Comparison of ENCODE assay signal across 19 cellular contexts in the genomic region with DNA sequence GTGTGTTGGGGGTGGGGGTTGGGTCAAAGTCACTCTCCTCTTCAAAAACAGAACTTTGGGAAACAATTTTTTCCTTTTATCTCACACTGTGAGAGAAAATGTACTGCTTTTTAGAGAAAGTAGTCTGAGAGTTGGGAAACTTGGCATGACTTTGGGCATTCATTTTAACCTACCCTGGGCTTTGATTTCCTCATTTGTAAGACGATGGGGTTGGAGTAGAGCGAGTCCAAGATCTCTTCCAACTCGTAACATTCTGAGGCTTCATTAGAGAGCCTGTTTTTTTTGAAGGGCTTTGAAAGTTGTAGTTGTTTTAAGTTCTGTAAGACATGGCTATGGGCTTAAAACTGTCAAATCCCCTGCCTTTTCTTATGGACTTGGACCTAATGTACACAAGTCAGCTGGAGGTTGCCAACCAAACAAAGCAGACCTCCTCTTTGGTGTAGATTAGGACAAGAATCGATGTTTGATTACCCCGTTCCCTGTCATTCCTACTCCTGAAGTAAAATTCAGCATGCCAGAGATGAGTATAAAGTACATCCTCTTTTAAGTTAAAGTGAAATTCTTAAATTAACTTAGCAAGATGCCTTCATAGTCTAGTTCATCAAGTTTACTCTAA. TPM values are rescaled to one million over a fixed set of nuclear protein-coding genes. Genes with fewer than 3 reads are reported as not detected.
DNase-seq lines count a peak whose midpoint lies in the region; ATAC-seq, FAIRE-seq and TF ChIP-seq lines count a peak whose summit lies in the region.
"Had no signal": no experiment of that assay in that cellular context is flagged by ENCODE, and none has a peak within 500 bp of the region (broad histone marks: within the 10 kb centered on the region; RNA-seq: fewer than 3 reads in every experiment).

No MANE protein-coding gene starts in this region.

- TF ChIP-seq POLR2A in sigmoid colon (IDR thresholded peaks at IDR 0.05): no peak

- H3K9me1 ChIP-seq in keratinocyte (ENCODE audit: control insufficient read depth, extremely low read depth, insufficient read depth, low read length): no peaks in the 10 kb centered on the region

- 79 to 87% methylated on average over 5 of the region's 5 CpGs for WGBS in sigmoid colon, 2 donors

- no peaks in the 10 kb centered on the region for H4K20me1 ChIP-seq in keratinocyte (ENCODE audit: control insufficient read depth, extremely low read depth, insufficient read depth, low read length)

- DNase-seq in GM19239 (ENCODE audit: insufficient read length, low spot score) (no peak), keratinocyte (ENCODE audit: low read depth, low spot score) (no peak), sigmoid colon (no peak), Ammon's horn (ENCODE audit: low spot score) (no peak)
- DNase-seq: activated CD4-positive, alpha-beta memory T cell treated with anti-CD3 and anti-CD28 coated beads for 36 hours; glutamatergic neuron; mucosa of descending colon; NCI-H2029; NCI-H510A treated with DMSO at 0.1 percent for 48 hours; ovary; stimulated activated naive CD8-positive, alpha-beta T cell treated with anti-CD3 and anti-CD28 coated beads, Interleukin-15, Interleukin-2, amounts not matched to agents 100 U/mL and 50 U/mL, for 24 hours had no signal

- H3K9me3 ChIP-seq in keratinocyte (ENCODE audit: control insufficient read depth, low read depth, low read length) (no peaks in the 10 kb centered on the region), sigmoid colon (no peaks in the 10 kb centered on the region)
- H3K9me3 ChIP-seq: mucosa of descending colon, ovary had no signal

- H3K9ac ChIP-seq in keratinocyte (ENCODE audit: control insufficient read depth, extremely low read depth, insufficient read depth, low read length): no peak overlapping the region

- H3K36me3 ChIP-seq in keratinocyte (ENCODE audit: control insufficient read depth in 2 of 2, extremely low read depth in 1 of 2, insufficient read depth in 2 of 2, low read length in 2 of 2) (no peaks in the 10 kb centered on the region), sigmoid colon (no peaks in the 10 kb centered on the region)
- H3K36me3 ChIP-seq: ovary had no signal

- no peak overlapping the region for H3K4me3 ChIP-seq in keratinocyte (ENCODE audit: control insufficient read depth in 2 of 3, extremely low read depth in 1 of 3, insufficient read depth in 2 of 3, low read depth in 1 of 3, low read length in 3 of 3)
- no peak overlapping the region for H3K4me3 ChIP-seq in sigmoid colon
- H3K4me3 ChIP-seq: mucosa of descending colon, ovary had no signal

- dilution Hi-C loops in keratinocyte (cut with MboI; ENCODE audit: extremely low pct_ligation_motif_present, low sequenced_read_pairs): no loop called here

- no peak overlapping the region for H2AFZ ChIP-seq in keratinocyte (ENCODE audit: control insufficient read depth, low read length)

- peaks cover 40% of the 10 kb centered on the region for H3K79me2 ChIP-seq in keratinocyte (ENCODE audit: control insufficient read depth, insufficient read depth, low read length)

- FAIRE-seq in GM19239 (lab: Jason Lieb, UNC) (peak; percentile 51), keratinocyte (lab: Jason Lieb, UNC) (peak; percentile 17)
- FAIRE-seq: colon, islet of Langerhans had no signal

- intact Hi-C loops in sigmoid colon (cut with DNase I): no loop called here

- H3K27ac ChIP-seq in angular gyrus (ENCODE audit: low read depth, low read length): peak overlapping the region; percentile 60
- no peak overlapping the region for H3K27ac ChIP-seq in keratinocyte (ENCODE audit: control insufficient read depth, insufficient read depth, low read length)
- peak overlapping the region in 3 of 4 donors; percentile 27 to 49 (median 30) for H3K27ac ChIP-seq in sigmoid colon
- H3K27ac ChIP-seq: epithelial cell of prostate had no signal

- H3K27me3 ChIP-seq in keratinocyte (ENCODE audit: control insufficient read depth, extremely low read depth, insufficient read depth, low read length): no peaks in the 10 kb centered on the region
- H3K27me3 ChIP-seq in sigmoid colon: no peaks in the 10 kb centered on the region
- H3K27me3 ChIP-seq: ovary had no signal

- no peak for TF ChIP-seq EP300 in sigmoid colon (IDR thresholded peaks at IDR 0.05)

- H3K4me2 ChIP-seq in keratinocyte (ENCODE audit: control insufficient read depth, extremely low read depth, insufficient read depth, low read depth, low read length): peak overlapping the region; percentile 29

- no peak for ATAC-seq in GM19467 (IDR thresholded peaks at IDR 0.05; ENCODE audit: unreplicated experiment)
- ATAC-seq in HG02840 (IDR thresholded peaks at IDR 0.05; ENCODE audit: low FRiP score, unreplicated experiment): no peak
- ATAC-seq in HG02571 (IDR thresholded peaks at IDR 0.05; ENCODE audit: unreplicated experiment): no peak
- ATAC-seq: mucosa of descending colon; SK-N-SH treated with all-trans-retinoic acid at 6 μM for 48 hours; stimulated activated naive CD8-positive, alpha-beta T cell treated with anti-CD3 and anti-CD28 coated beads, Interleukin-15, Interleukin-2, amounts not matched to agents 100 U/mL and 50 U/mL, for 24 hours had no signal

- H3K4me1 ChIP-seq in keratinocyte (ENCODE audit: control insufficient read depth, extremely low read depth, insufficient read depth, low read length) (peaks cover 3% of the 10 kb centered on the region), sigmoid colon (peaks cover 0 to 46% (median 32%) of the 10 kb centered on the region in 4 donors)

- TF ChIP-seq CTCF in keratinocyte (optimal IDR thresholded peaks at IDR 0.05 in 1 of 3, IDR thresholded peaks at IDR 0.05 in 1 of 3, conservative IDR thresholded peaks at IDR 0.05 in 1 of 3; ENCODE audit: extremely low read depth in 1 of 3, insufficient read depth in 2 of 3, low read length in 3 of 3) (no peak), sigmoid colon (IDR thresholded peaks at IDR 0.05) (no peak)

RNA-seq across cellular contexts. Expression of gene PHLPP1, which starts 8.4 kb away (rescaled TPM):
- 5.8 to 10.0 TPM (median 8.4 TPM) in 3 replicates for polyA plus RNA-seq in keratinocyte
- 2.9 TPM for polyA plus RNA-seq in keratinocyte (2011; ENCODE audit: low read depth)
- 5.0 and 6.7 TPM in 2 replicates for polyA plus RNA-seq in keratinocyte (2011; cell fraction: cytosol; rRNA removed)
- polyA plus RNA-seq in keratinocyte (2011; cell fraction: nucleus; rRNA removed): 12.7 and 13.5 TPM in 2 replicates
- 5.5 and 7.3 TPM in 2 replicates for polyA plus RNA-seq in keratinocyte (2012; ENCODE audit: low replicate concordance)
- polyA minus RNA-seq in keratinocyte: 12.4 to 21.3 TPM (median 15.6 TPM) in 3 replicates
- polyA minus RNA-seq in keratinocyte (2011; cell fraction: cytosol; rRNA and poly(A)+ RNA removed): 7.3 TPM
- 13.6 and 34.7 TPM in 2 replicates for polyA minus RNA-seq in keratinocyte (2011; cell fraction: nucleus; rRNA and poly(A)+ RNA removed)
- 10 to 100 TPM in 1 of 4 donors, 1 to 10 TPM in 3; 7.1 to 18.6 (median 8.6) TPM for total RNA-seq in sigmoid colon
- 1 to 10 TPM; 4.2 to 4.7 (median 4.2) TPM for polyA plus RNA-seq in sigmoid colon
